ENCODE assay signal across 8 cellular contexts in genomic region chr1:179025125-179025974, GRCh38. TPM values are rescaled to one million over a fixed set of nuclear protein-coding genes. Genes with fewer than 3 reads are reported as not detected.
DNase-seq lines count a peak whose midpoint lies in the region; ATAC-seq and TF ChIP-seq lines count a peak whose summit lies in the region.

FAM20B (plus strand) TSS chr1:179025894; CDS start chr1:179043848, 17,954 bp downstream.

- H3F3A ChIP-seq in PC-3 (ENCODE audit: low read length, unreplicated experiment) = no peaks in the 10 kb centered on the region

- peak within 1 kb of the TSS; percentile 21 for H2AK9ac ChIP-seq in IMR-90 (replicated peaks; ENCODE audit: low read depth, low read length, poor library complexity)

- peak within 1 kb of the TSS; percentile 63 to 92 for H4K8ac ChIP-seq in IMR-90 (ENCODE audit: low read depth in 2 of 2, low read length in 2 of 2)

- H4K91ac ChIP-seq in IMR-90 (ENCODE audit: insufficient read depth, low read depth, low read length) = peak within 1 kb of the TSS; percentile 47

- H3K56ac ChIP-seq in IMR-90 (ENCODE audit: extremely low read depth, insufficient read depth, low read length) = peak within 1 kb of the TSS; percentile 28; the same call in 1 of the 2 replicates

- H3K4me1 ChIP-seq in IMR-90 (ENCODE audit: control insufficient read depth, insufficient read depth, low read length) (no peaks in the 10 kb centered on the region), PC-3 (ENCODE audit: insufficient read depth, low read length) (peaks cover 14% of the 10 kb centered on the region; the same call in 1 of the 2 replicates), mononuclear cell (ENCODE audit: insufficient read depth, low read length) (peaks cover 30% of the 10 kb centered on the region)

- H3K79me1 ChIP-seq in IMR-90 (ENCODE audit: low read depth in 1 of 2, low read length in 2 of 2) = peaks cover 17 to 28% of the 10 kb centered on the region in 2 experiments

- WGBS in IMR-90 (ENCODE audit: extremely low coverage in 2 of 2, insufficient read length in 1 of 2), 2 experiments = 0% methylated on average over 16 of the region's 58 CpGs; no CpG with 5 or more reads in 1 of the 2 experiments

- H4K20me1 ChIP-seq in IMR-90 (ENCODE audit: insufficient read depth, low read length) (no peaks in the 10 kb centered on the region; the same call in 1 of the 2 replicates), PC-3 (ENCODE audit: low read length) (no peaks in the 10 kb centered on the region)

- H3K9me2 ChIP-seq in PC-3 (replicated peaks; ENCODE audit: low read length) = no peaks in the 10 kb centered on the region

- peak within 1 kb of the TSS; percentile 96 for H3K4me2 ChIP-seq in IMR-90 (ENCODE audit: low read depth, low read length)
- H3K4me2 ChIP-seq in PC-3 (ENCODE audit: low read length) = peak within 1 kb of the TSS; percentile 98

- POLR2A ChIA-PET in IMR-90 (lab: Charles Lee; ENCODE audit: unreplicated experiment) (interaction anchor here (0.6 kb wide), 1 partner anchor 651 kb away, joined by 3 read pairs; no protein-coding TSS in a partner anchor), PC-3 (lab: Charles Lee; ENCODE audit: unreplicated experiment) (no interaction called here)

- peak within 1 kb of the TSS; percentile 89 for H3K9ac ChIP-seq in IMR-90 (ENCODE audit: low read depth, low read length)
- H3K9ac ChIP-seq in PC-3 (ENCODE audit: low read length) = peak within 1 kb of the TSS; percentile 99

- H3K4me3 ChIP-seq in IMR-90 (ENCODE audit: insufficient read depth, low read depth, low read length) (peak within 1 kb of the TSS; percentile 90), PC-3 (ENCODE audit: low read length) (peak within 1 kb of the TSS; percentile 84), epithelial cell of esophagus (ENCODE audit: low read length) (peak within 1 kb of the TSS; percentile 68), mononuclear cell (ENCODE audit: low read length) (peak within 1 kb of the TSS; percentile 76)

- TF ChIP-seq RAD21 in IMR-90 (IDR thresholded peaks at IDR 0.05; ENCODE audit: low read length) = no peak

- H2BK5ac ChIP-seq in IMR-90 (ENCODE audit: low read depth, low read length, poor library complexity, severe bottlenecking) = peak within 1 kb of the TSS; percentile 50

- no peaks in the 10 kb centered on the region for H3K9me3 ChIP-seq in IMR-90 (ENCODE audit: control insufficient read depth, insufficient read depth, low read length)
- H3K9me3 ChIP-seq in PC-3 (ENCODE audit: low read length) = no peaks in the 10 kb centered on the region
- no peaks in the 10 kb centered on the region for H3K9me3 ChIP-seq in mononuclear cell (ENCODE audit: low read depth, low read length)

- no peak within 1 kb of the TSS; the same call in 2 of the 3 replicates for H2BK15ac ChIP-seq in IMR-90 (ENCODE audit: low read depth, low read length)

- H3K14ac ChIP-seq in IMR-90 (replicated peaks; ENCODE audit: low read depth, low read length) = peak within 1 kb of the TSS; percentile 85

- H3K23ac ChIP-seq in IMR-90 (ENCODE audit: low read depth, low read length) = peak within 1 kb of the TSS; percentile 91

- H3K36me3 ChIP-seq in IMR-90 (ENCODE audit: control insufficient read depth, insufficient read depth, low read length) = no peaks in the 10 kb centered on the region
- H3K36me3 ChIP-seq in PC-3 (ENCODE audit: low read depth, low read length) = no peaks in the 10 kb centered on the region

- H3K4ac ChIP-seq in IMR-90 (ENCODE audit: low read depth, low read length) = peak within 1 kb of the TSS; percentile 51

- intact Hi-C loops in IMR-90 (cut with micrococcal nuclease) (loop anchor here (5.0 kb wide), 1 partner anchor 52 kb away; no protein-coding TSS in a partner anchor), PC-3 (cut with micrococcal nuclease) (no loop called here)

- peak within 1 kb of the TSS; percentile 33 for H3K27ac ChIP-seq in IMR-90 (ENCODE audit: insufficient read depth, low read length)
- H3K27ac ChIP-seq in PC-3 (ENCODE audit: low read length) = peak within 1 kb of the TSS; percentile 84

- H4K5ac ChIP-seq in IMR-90 (ENCODE audit: low read depth, low read length) = peak within 1 kb of the TSS; percentile 40

- in situ Hi-C loops in IMR-90 (cut with MboI; ENCODE audit: low sequenced_read_pairs) = no loop called here

- CTCF ChIA-PET in IMR-90 (lab: Yijun Ruan, JAX) (no interaction called here), PC-3 (lab: Charles Lee) (no interaction called here)

- peak within 1 kb of the TSS; percentile 33 for H3K18ac ChIP-seq in IMR-90 (ENCODE audit: low read depth, low read length)

- peak within 1 kb of the TSS; percentile 39; the same call in 1 of the 2 replicates for H2BK20ac ChIP-seq in IMR-90 (ENCODE audit: low read depth, low read length)

- H3K9me1 ChIP-seq in IMR-90 (ENCODE audit: insufficient read depth, low read length) = no peaks in the 10 kb centered on the region; the same call in 1 of the 2 replicates

- H2AFZ ChIP-seq in IMR-90 (replicated peaks; ENCODE audit: low read length, poor library complexity) (peak within 1 kb of the TSS; percentile 94), PC-3 (ENCODE audit: low read length) (peak within 1 kb of the TSS; percentile 97)

- H3K79me2 ChIP-seq in PC-3 (ENCODE audit: low read length) = peaks cover 42% of the 10 kb centered on the region

- DNase-seq in D341Med (ENCODE audit: low spot score) (peak; percentile 100), IMR-90 (peak; percentile 88), PC-3 (peak; percentile 85), activated T-cell treated with anti-CD3 and anti-CD28 coated beads for 48 hours (ENCODE audit: low read depth) (peak; percentile 89), epithelial cell of esophagus (ENCODE audit: low read depth) (peak; percentile 93)
- peak; percentile 82 to 85 for DNase-seq in stimulated activated CD8-positive, alpha-beta memory T cell treated with anti-CD3 and anti-CD28 coated beads, Interleukin-2, amount 100 ng/mL, for 1 hour (ENCODE audit: low read depth in 2 of 2)

- H3K27me3 ChIP-seq in IMR-90 (ENCODE audit: control insufficient read depth, insufficient read depth, low read length) (no peaks in the 10 kb centered on the region), PC-3 (ENCODE audit: low read length) (no peaks in the 10 kb centered on the region), mononuclear cell (ENCODE audit: insufficient read depth, low read length) (no peaks in the 10 kb centered on the region)

- ATAC-seq in GM21529 (IDR thresholded peaks at IDR 0.05; ENCODE audit: unreplicated experiment) (peak; percentile 77), IMR-90 (ENCODE audit: low read depth) (peak; percentile 95), PC-3 (peak; percentile 77)

- TF ChIP-seq CTCF in IMR-90 (conservative IDR thresholded peaks at IDR 0.05; ENCODE audit: low read depth, low read length) = no peak
- TF ChIP-seq CTCF in PC-3 (conservative IDR thresholded peaks at IDR 0.05; ENCODE audit: low read depth, low read length) = no peak
- TF ChIP-seq CTCF in epithelial cell of esophagus (IDR thresholded peaks at IDR 0.05; ENCODE audit: insufficient read depth, low read depth, low read length, missing control alignments) = no peak

- dilution Hi-C loops in IMR-90 (cut with HindIII; ENCODE audit: low sequenced_read_pairs, unreplicated experiment) = no loop called here

- peak within 1 kb of the TSS; percentile 86 for H2BK120ac ChIP-seq in IMR-90 (ENCODE audit: low read depth, low read length)

- no peak for TF ChIP-seq POLR2A in IMR-90 (IDR thresholded peaks at IDR 0.05; ENCODE audit: low read depth, low read length)

- BruUV-seq in IMR-90 (replicated peaks; lab: Mats Ljungman, UMichigan) = no TSS peak
- TSS peak; percentile 20 for BruUV-seq in PC-3 (replicated peaks; lab: Mats Ljungman, UMichigan)

- no peak within 1 kb of the TSS; the same call in 1 of the 2 replicates for H2AK5ac ChIP-seq in IMR-90 (ENCODE audit: low read depth, low read length)

TF ChIP-seq in IMR-90, 13 proteins besides CTCF, POLR2A, EP300 and RAD21:
- TF ChIP-seq BHLHE40 (IDR thresholded peaks at IDR 0.05; ENCODE audit: low read depth, low read length) (peak; percentile 85), RCOR1 (IDR thresholded peaks at IDR 0.05; ENCODE audit: insufficient replicate concordance, low read length) (no peak), RFX5 (IDR thresholded peaks at IDR 0.05; ENCODE audit: low read depth, low read length) (no peak), CEBPB (IDR thresholded peaks at IDR 0.05; ENCODE audit: low read depth, low read length) (no peak), MAZ (IDR thresholded peaks at IDR 0.05; ENCODE audit: borderline replicate concordance, low read depth, low read length) (peak; percentile 86), SMC3 (IDR thresholded peaks at IDR 0.05; ENCODE audit: low read depth, low read length) (no peak), USF2 (IDR thresholded peaks at IDR 0.05; ENCODE audit: low read depth, low read length) (no peak), MXI1 (IDR thresholded peaks at IDR 0.05; ENCODE audit: borderline replicate concordance, low read depth, low read length) (no peak), ELK1 (IDR thresholded peaks at IDR 0.05; ENCODE audit: borderline replicate concordance, low read depth, low read length) (no peak)

RNA-seq across cellular contexts. Expression of gene FAM20B, which starts in this region (rescaled TPM):
- total RNA-seq in IMR-90 (2012; rRNA removed) (36.7 and 38.4 TPM in 2 replicates), PC-3 (2014; rRNA removed) (20.1 and 21.1 TPM in 2 replicates), mononuclear cell (10.4 TPM)
- polyA plus RNA-seq in IMR-90 (2012; rRNA removed) = 13.4 and 17.1 TPM in 2 replicates
- 6.9 and 7.0 TPM in 2 replicates for polyA plus RNA-seq in IMR-90 (2012; cell fraction: cytosol; rRNA removed)
- polyA plus RNA-seq in IMR-90 (2012; cell fraction: nucleus; rRNA removed; ENCODE audit: low replicate concordance) = 3.9 and 9.7 TPM in 2 replicates

Comparison
In these comparisons a context has a peak if more than half of its experiments do, and no peak if none do; other contexts are left out.
1. Peak in every context shown above with its lines: DNase-seq, ATAC-seq, H3K4me3 ChIP-seq and H3K27ac ChIP-seq.